In genomic region chr2:130915149-130915548, GRCh38 we compare ENCODE assay signal across 34 cellular contexts.
"Had no signal": no experiment of that assay in that cellular context is flagged by ENCODE, and none has a peak within 500 bp of the region (broad histone marks: within the 10 kb centered on the region; RNA-seq: fewer than 3 reads in every experiment).

No MANE protein-coding gene starts in this region.

- H3K27me3 Mint-ChIP-seq: brain had no signal

- H3K4me3 ChIP-seq: ascending aorta, gastrocnemius medialis, hepatocyte, pancreas, prostate gland, tibial nerve had no signal

- H3K4me3 Mint-ChIP-seq: activated CD4-positive, alpha-beta memory T cell treated with anti-CD3 and anti-CD28 coated beads for 36 hours; activated CD4-positive, alpha-beta T cell treated with anti-CD3 and anti-CD28 coated beads, Interleukin-2, amount 10 ng/mL, durations not matched to agents 24 days and 14 days; activated naive CD4-positive, alpha-beta T cell treated with anti-CD3 and anti-CD28 coated beads, Interleukin-2, amount 10 ng/mL, durations not matched to agents 7 days and 5 days; activated naive CD8-positive, alpha-beta T cell treated with anti-CD3 and anti-CD28 coated beads, Interleukin-2, amount 10 ng/mL, durations not matched to agents 7 days and 5 days; activated T-helper 1 cell treated with anti-CD3 and anti-CD28 coated beads, Interleukin-12 subunit alpha, Interleukin-12 subunit beta, Interleukin-2, Interleukin-4 antibody, amounts not matched to agents 30 ng/mL and 10 ng/mL and 1 ng/mL, durations not matched to agents 14 hours and 24 hours and 36 hours; brain; effector memory CD8-positive, alpha-beta T cell; memory B cell; naive thymus-derived CD8-positive, alpha-beta T cell; neural crest cell; stimulated activated memory B cell treated with anti-CD40 and anti-IgM and Interleukin-4, amounts not matched to agents 10 μg/mL and 1 μg/mL and 100 μg/mL, for 72 hours; stimulated activated naive CD8-positive, alpha-beta T cell treated with anti-CD3 and anti-CD28 coated beads, Interleukin-15, amount 100 ng/mL, for 72 hours; T-helper 1 cell treated with Interleukin-12 subunit alpha and Interleukin-12 subunit beta and Interleukin-4 antibody, amounts not matched to agents 30 μg/mL and 1 μg/mL, for 36 hours had no signal

- H3K9me3 ChIP-seq: ascending aorta, gastrocnemius medialis, pancreas, prostate gland, tibial nerve had no signal

- ATAC-seq: effector memory CD8-positive, alpha-beta T cell; gastrocnemius medialis; left colon; naive thymus-derived CD8-positive, alpha-beta T cell; pancreas; sciatic nerve; stimulated activated memory B cell treated with anti-CD40 and anti-IgM and Interleukin-4, amounts not matched to agents 10 μg/mL and 1 μg/mL and 100 μg/mL, for 72 hours; stimulated activated naive CD8-positive, alpha-beta T cell treated with anti-CD3 and anti-CD28 coated beads, Interleukin-15, amount 100 ng/mL, for 72 hours had no signal

- H3K36me3 Mint-ChIP-seq: activated CD4-positive, alpha-beta memory T cell treated with anti-CD3 and anti-CD28 coated beads for 36 hours; activated naive CD4-positive, alpha-beta T cell treated with anti-CD3 and anti-CD28 coated beads, Interleukin-2, amount 10 ng/mL, durations not matched to agents 7 days and 5 days; activated naive CD8-positive, alpha-beta T cell treated with anti-CD3 and anti-CD28 coated beads, Interleukin-2, amount 10 ng/mL, durations not matched to agents 7 days and 5 days; brain; memory B cell; stimulated activated memory B cell treated with anti-CD40 and anti-IgM and Interleukin-4, amounts not matched to agents 10 μg/mL and 1 μg/mL and 100 μg/mL, for 72 hours had no signal

- H3K4me1 Mint-ChIP-seq: activated CD4-positive, alpha-beta T cell treated with anti-CD3 and anti-CD28 coated beads, Interleukin-2, amount 10 ng/mL, durations not matched to agents 24 days and 14 days; activated naive CD4-positive, alpha-beta T cell treated with anti-CD3 and anti-CD28 coated beads, Interleukin-2, amount 10 ng/mL, durations not matched to agents 7 days and 5 days; activated naive CD8-positive, alpha-beta T cell treated with anti-CD3 and anti-CD28 coated beads, Interleukin-2, amount 10 ng/mL, durations not matched to agents 7 days and 5 days; naive thymus-derived CD8-positive, alpha-beta T cell; stimulated activated naive CD8-positive, alpha-beta T cell treated with anti-CD3 and anti-CD28 coated beads, Interleukin-15, amount 100 ng/mL, for 72 hours had no signal

- H3K9me3 Mint-ChIP-seq: activated CD4-positive, alpha-beta memory T cell treated with anti-CD3 and anti-CD28 coated beads for 36 hours; activated CD4-positive, alpha-beta T cell treated with anti-CD3 and anti-CD28 coated beads, Interleukin-2, amount 10 ng/mL, durations not matched to agents 24 days and 14 days; activated naive CD4-positive, alpha-beta T cell treated with anti-CD3 and anti-CD28 coated beads, Interleukin-2, amount 10 ng/mL, durations not matched to agents 7 days and 5 days; activated naive CD8-positive, alpha-beta T cell treated with anti-CD3 and anti-CD28 coated beads, Interleukin-2, amount 10 ng/mL, durations not matched to agents 7 days and 5 days; activated T-helper 1 cell treated with anti-CD3 and anti-CD28 coated beads, Interleukin-12 subunit alpha, Interleukin-12 subunit beta, Interleukin-2, Interleukin-4 antibody, amounts not matched to agents 30 ng/mL and 10 ng/mL and 1 ng/mL, durations not matched to agents 14 hours and 24 hours and 36 hours; effector memory CD8-positive, alpha-beta T cell; memory B cell; naive thymus-derived CD8-positive, alpha-beta T cell; neural crest cell; stimulated activated memory B cell treated with anti-CD40 and anti-IgM and Interleukin-4, amounts not matched to agents 10 μg/mL and 1 μg/mL and 100 μg/mL, for 72 hours; stimulated activated naive CD8-positive, alpha-beta T cell treated with anti-CD3 and anti-CD28 coated beads, Interleukin-15, amount 100 ng/mL, for 72 hours; T-helper 1 cell treated with Interleukin-12 subunit alpha and Interleukin-12 subunit beta and Interleukin-4 antibody, amounts not matched to agents 30 μg/mL and 1 μg/mL, for 36 hours had no signal

- H3K36me3 ChIP-seq: ascending aorta, gastrocnemius medialis, pancreas, prostate gland, tibial nerve had no signal

- H3K4me1 ChIP-seq: ascending aorta, gastrocnemius medialis, pancreas, prostate gland, tibial nerve had no signal

- DNase-seq: activated CD4-positive, alpha-beta memory T cell treated with anti-CD3 and anti-CD28 coated beads for 36 hours; activated CD4-positive, alpha-beta T cell treated with anti-CD3 and anti-CD28 coated beads, Interleukin-2, amount 10 ng/mL, durations not matched to agents 24 days and 14 days; activated CD4-positive, CD25-positive, alpha-beta regulatory T cell treated with anti-CD3 and anti-CD28 coated beads, Interleukin-2, amount 50 U/mL, for 72 hours; activated CD8-positive, alpha-beta memory T cell treated with anti-CD3 and anti-CD28 coated beads, Interleukin-2, amount 50 U/mL, for 4 hours; activated effector memory CD4-positive, alpha-beta T cell treated with anti-CD3 and anti-CD28 coated beads, Interleukin-2, amount 50 U/mL, for 16 hours; activated naive CD4-positive, alpha-beta T cell treated with anti-CD3 and anti-CD28 coated beads, Interleukin-2, amount 10 ng/mL, durations not matched to agents 7 days and 5 days; activated naive CD8-positive, alpha-beta T cell treated with anti-CD3 and anti-CD28 coated beads, Interleukin-2, amount 10 ng/mL, durations not matched to agents 7 days and 5 days; activated T-cell treated with anti-CD3 and anti-CD28 coated beads, Interleukin-2, amount 50 U/mL, for 1 hour; caudate nucleus; cortex of kidney; effector memory CD8-positive, alpha-beta T cell; gastrocnemius medialis; kidney; left colon; midbrain; naive thymus-derived CD8-positive, alpha-beta T cell; nucleus accumbens; pancreas; retina; small intestine; stimulated activated CD4-positive, alpha-beta T cell treated with anti-CD3 and anti-CD28 coated beads, Interleukin-4, amount 100 ng/mL, for 24 hours; stimulated activated naive CD8-positive, alpha-beta T cell treated with anti-CD3 and anti-CD28 coated beads, Interleukin-15, amount 100 ng/mL, for 72 hours; T1000 had no signal

- H3K27ac ChIP-seq: ascending aorta, gastrocnemius medialis, hepatocyte, pancreas, prostate gland, tibial nerve had no signal

- H3K27ac Mint-ChIP-seq: activated CD4-positive, alpha-beta memory T cell treated with anti-CD3 and anti-CD28 coated beads for 36 hours; activated CD4-positive, alpha-beta T cell treated with anti-CD3 and anti-CD28 coated beads, Interleukin-2, amount 10 ng/mL, durations not matched to agents 24 days and 14 days; activated naive CD4-positive, alpha-beta T cell treated with anti-CD3 and anti-CD28 coated beads, Interleukin-2, amount 10 ng/mL, durations not matched to agents 7 days and 5 days; activated naive CD8-positive, alpha-beta T cell treated with anti-CD3 and anti-CD28 coated beads, Interleukin-2, amount 10 ng/mL, durations not matched to agents 7 days and 5 days; activated T-helper 1 cell treated with anti-CD3 and anti-CD28 coated beads, Interleukin-12 subunit alpha, Interleukin-12 subunit beta, Interleukin-2, Interleukin-4 antibody, amounts not matched to agents 30 ng/mL and 10 ng/mL and 1 ng/mL, durations not matched to agents 14 hours and 24 hours and 36 hours; brain; effector memory CD8-positive, alpha-beta T cell; memory B cell; stimulated activated memory B cell treated with anti-CD40 and anti-IgM and Interleukin-4, amounts not matched to agents 10 μg/mL and 1 μg/mL and 100 μg/mL, for 72 hours; stimulated activated naive CD8-positive, alpha-beta T cell treated with anti-CD3 and anti-CD28 coated beads, Interleukin-15, amount 100 ng/mL, for 72 hours; T-helper 1 cell treated with Interleukin-12 subunit alpha and Interleukin-12 subunit beta and Interleukin-4 antibody, amounts not matched to agents 30 μg/mL and 1 μg/mL, for 36 hours had no signal

- H3K27me3 ChIP-seq: ascending aorta, hepatocyte, pancreas, tibial nerve had no signal
